19 cellular contexts compared by ENCODE assay signal in genomic region chr9:131874916-131875670, GRCh38.
"Had no signal": no experiment of that assay in that cellular context is flagged by ENCODE, and none has a peak within 500 bp of the region (broad histone marks: within the 10 kb centered on the region; RNA-seq: fewer than 3 reads in every experiment).

No MANE protein-coding gene starts in this region.

- H3K27me3 ChIP-seq: colonic mucosa, foreskin keratinocyte, neural progenitor cell, right lobe of liver had no signal

- H3K4me3 Mint-ChIP-seq: endodermal cell; natural killer cell treated with Interleukin-12 subunit alpha and Interleukin-12 subunit beta and Interleukin-15 and Interleukin-18, amount 100 ng/mL, for 72 hours; neural progenitor cell had no signal

- H3K79me2 ChIP-seq: parathyroid adenoma had no signal

- ATAC-seq: foreskin keratinocyte, psoas muscle had no signal

- H3K36me3 ChIP-seq: colonic mucosa, neural progenitor cell, right lobe of liver had no signal

- DNase-seq: colonic mucosa; dermis blood vessel endothelial cell; effector CD4-positive, alpha-beta T cell; endodermal cell; erythroblast; foreskin keratinocyte; hippocampal formation; kidney glomerular epithelial cell; mammary epithelial cell; occipital lobe; psoas muscle; retina; stimulated activated CD4-positive, alpha-beta T cell treated with anti-CD3 and anti-CD28 coated beads, Interleukin-2, amount 100 ng/mL, for 24 hours; stimulated activated naive CD4-positive, alpha-beta T cell treated with Interleukin-2 at 50 U/mL for 16 hours; trophoblast cell had no signal

- H2AFZ ChIP-seq: neural progenitor cell, parathyroid adenoma had no signal

- H3K27ac Mint-ChIP-seq: endodermal cell; natural killer cell treated with Interleukin-12 subunit alpha and Interleukin-12 subunit beta and Interleukin-15 and Interleukin-18, amount 100 ng/mL, for 72 hours; neural progenitor cell had no signal

- H3K9ac ChIP-seq: neural progenitor cell, parathyroid adenoma had no signal

- H3K4me1 ChIP-seq: colonic mucosa, foreskin keratinocyte, parathyroid adenoma, psoas muscle, right lobe of liver had no signal

- H3K4me3 ChIP-seq: colonic mucosa, neural progenitor cell, psoas muscle, right lobe of liver had no signal

- H3K9me3 Mint-ChIP-seq: endodermal cell; natural killer cell treated with Interleukin-12 subunit alpha and Interleukin-12 subunit beta and Interleukin-15 and Interleukin-18, amount 100 ng/mL, for 72 hours; neural progenitor cell had no signal

- H3K27me3 Mint-ChIP-seq: natural killer cell treated with Interleukin-12 subunit alpha and Interleukin-12 subunit beta and Interleukin-15 and Interleukin-18, amount 100 ng/mL, for 72 hours had no signal

- H3K36me3 Mint-ChIP-seq: natural killer cell treated with Interleukin-12 subunit alpha and Interleukin-12 subunit beta and Interleukin-15 and Interleukin-18, amount 100 ng/mL, for 72 hours had no signal

- H3K4me2 ChIP-seq: neural progenitor cell had no signal

- H3K9me3 ChIP-seq: colonic mucosa, psoas muscle, right lobe of liver had no signal

- H3K27ac ChIP-seq: colonic mucosa, foreskin keratinocyte, neural progenitor cell, parathyroid adenoma, psoas muscle, right lobe of liver had no signal
